15 cellular contexts compared by ENCODE assay signal in the genomic region with DNA sequence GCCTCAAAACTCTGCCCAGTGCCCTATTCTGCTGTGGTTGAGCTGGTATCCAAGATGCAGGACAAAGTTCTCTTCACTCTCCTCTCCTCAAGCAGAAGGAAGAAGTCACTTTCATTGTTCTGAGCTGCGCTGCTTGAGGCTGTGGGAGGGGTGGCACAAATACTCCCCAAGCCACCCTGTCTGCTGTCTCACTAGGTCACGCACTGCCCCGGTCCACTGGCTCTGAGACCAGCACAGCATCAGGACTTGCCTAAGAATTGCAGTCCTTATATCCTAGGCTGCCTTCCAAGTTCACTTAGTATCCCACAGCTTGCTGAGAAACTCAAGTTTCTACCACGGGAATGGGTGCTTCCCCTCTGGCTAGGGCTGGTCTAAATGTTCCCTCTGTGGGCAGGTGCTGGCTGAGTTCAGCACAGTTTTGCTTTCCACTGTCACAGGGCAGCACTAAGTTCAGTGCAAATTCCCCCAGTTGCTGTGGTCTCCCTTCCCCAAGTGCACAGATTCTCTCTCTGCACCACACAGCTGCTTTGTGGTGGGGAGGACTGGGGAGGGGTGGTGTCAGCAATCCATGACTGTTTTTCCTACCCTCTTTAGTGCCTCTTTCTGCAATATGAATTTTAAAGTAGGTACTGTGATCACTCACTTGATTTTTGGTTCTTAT. TPM values are rescaled to one million over a fixed set of nuclear protein-coding genes. Genes with fewer than 3 reads are reported as not detected.
DNase-seq lines count a peak whose midpoint lies in the region; ATAC-seq and TF ChIP-seq lines count a peak whose summit lies in the region.
"Had no signal": no experiment of that assay in that cellular context is flagged by ENCODE, and none has a peak within 500 bp of the region (broad histone marks: within the 10 kb centered on the region; RNA-seq: fewer than 3 reads in every experiment).

No MANE protein-coding gene starts in this region.

- DNase-seq in neural progenitor cell (ENCODE audit: low spot score) (no peak), GF-D8 (lab: John Stamatoyannopoulos, UW) (no peak), NCI-H2081 treated with DMSO at 0.1 percent for 48 hours (lab: John Stamatoyannopoulos, UW) (no peak), NCI-H82 (lab: John Stamatoyannopoulos, UW) (no peak)
- DNase-seq: C1 segment of cervical spinal cord, islet precursor cell, naive B cell, NCI-H2107 had no signal

- no peak overlapping the region for H3K4me3 Mint-ChIP-seq in neural progenitor cell

- H3K36me3 Mint-ChIP-seq in neural progenitor cell, result no peaks in the 10 kb centered on the region
- H3K36me3 Mint-ChIP-seq: naive B cell had no signal

- no peak overlapping the region for H3K4me3 ChIP-seq in neural progenitor cell
- H3K4me3 ChIP-seq: HAP-1 had no signal

- H3K27ac ChIP-seq in neural progenitor cell, result no peak overlapping the region

- peak overlapping the region; percentile 26 for H2AFZ ChIP-seq in neural progenitor cell (replicated peaks)

- H3K9me3 ChIP-seq in neural progenitor cell (ENCODE audit: low read depth), result no peaks in the 10 kb centered on the region
- H3K9me3 ChIP-seq: HAP-1 had no signal

- peaks cover 5% of the 10 kb centered on the region for H3K27me3 Mint-ChIP-seq in neural progenitor cell (ENCODE audit: insufficient read depth, low read depth)

- H4K20me1 ChIP-seq in neural progenitor cell (ENCODE audit: low read depth), result no peaks in the 10 kb centered on the region

- ATAC-seq in GM18870 (IDR thresholded peaks at IDR 0.05; ENCODE audit: unreplicated experiment), result peak; percentile 67
- peak; percentile 87 for ATAC-seq in GM21619 (IDR thresholded peaks at IDR 0.05; ENCODE audit: unreplicated experiment)
- ATAC-seq in HG03342 (IDR thresholded peaks at IDR 0.05; ENCODE audit: unreplicated experiment), result peak; percentile 56
- ATAC-seq: activated CD4-positive, CD25-positive, alpha-beta regulatory T cell treated with anti-CD3 and anti-CD28 coated beads, Interleukin-2, amount 50 U/mL, for 24 hours had no signal

- no peaks in the 10 kb centered on the region for H3K79me2 ChIP-seq in neural progenitor cell (ENCODE audit: low read depth)

- TF ChIP-seq CTCF in neural progenitor cell (IDR thresholded peaks at IDR 0.05), result no peak

- no peak overlapping the region for H3K9ac ChIP-seq in neural progenitor cell

- no peaks in the 10 kb centered on the region for H3F3A ChIP-seq in neural progenitor cell (ENCODE audit: low read depth)

- no peak overlapping the region for H3K4me2 ChIP-seq in neural progenitor cell

- H3K4me1 ChIP-seq in neural progenitor cell, result no peaks in the 10 kb centered on the region
- H3K4me1 ChIP-seq: HAP-1 had no signal

- no peak overlapping the region for H3K27ac Mint-ChIP-seq in neural progenitor cell
- H3K27ac Mint-ChIP-seq: activated T-helper 2 cell treated with anti-CD3 and anti-CD28 coated beads, Interferon-gamma antibody, Interleukin-2, Interleukin-4, amounts not matched to agents 10 μg/mL and 5 μg/mL and 100 μg/mL, durations not matched to agents 14 hours and 24 hours and 36 hours; naive B cell had no signal

- H3K36me3 ChIP-seq in neural progenitor cell, result no peaks in the 10 kb centered on the region
- H3K36me3 ChIP-seq: HAP-1 had no signal

- no peaks in the 10 kb centered on the region for H3K27me3 ChIP-seq in neural progenitor cell

- peaks cover 3% of the 10 kb centered on the region for H3K4me1 Mint-ChIP-seq in neural progenitor cell
- H3K4me1 Mint-ChIP-seq: naive B cell had no signal

- peaks cover 5% of the 10 kb centered on the region for H3K9me3 Mint-ChIP-seq in neural progenitor cell

RNA-seq across cellular contexts. Expression of a gene that starts 32.4 kb away (rescaled TPM):
- not detected in 2 replicates for total RNA-seq in neural progenitor cell (ENCODE audit: low replicate concordance)
- total RNA-seq: activated T-helper 2 cell treated with anti-CD3 and anti-CD28 coated beads, Interferon-gamma antibody, Interleukin-2, Interleukin-4, amounts not matched to agents 10 μg/mL and 5 μg/mL and 100 μg/mL, durations not matched to agents 14 hours and 24 hours and 36 hours; glomerular endothelial cell had no signal
